In genomic region chr1:67561704-67562113, GRCh38 we compare ENCODE assay signal across 7 cellular contexts.
DNase-seq lines count a peak whose midpoint lies in the region; ATAC-seq, FAIRE-seq and TF ChIP-seq lines count a peak whose summit lies in the region.

No MANE protein-coding gene starts in this region.

- no peaks in the 10 kb centered on the region for H3K79me2 ChIP-seq in astrocyte (ENCODE audit: insufficient read depth, low read length)

- peak overlapping the region; percentile 8 for H3K4me2 ChIP-seq in astrocyte (ENCODE audit: low read length)

- no peaks in the 10 kb centered on the region for H3K9me3 Mint-ChIP-seq in astrocyte (ENCODE audit: unreplicated experiment)

- ATAC-seq in GM18499 (IDR thresholded peaks at IDR 0.05; ENCODE audit: insufficient read depth, unreplicated experiment) = peak; percentile 53
- peak; percentile 89 for ATAC-seq in HG02798 (IDR thresholded peaks at IDR 0.05; ENCODE audit: poor library complexity, unreplicated experiment)

- DNase-seq in NCI-H146 (lab: John Stamatoyannopoulos, UW) (peak; percentile 86), T-helper 2 cell (peak; percentile 29 to 78 (median 66)), astrocyte (ENCODE audit: low read depth) (peak; percentile 66), hippocampal formation (lab: John Stamatoyannopoulos, UW) (peak; percentile 6 to 23)

- peak; percentile 93 for TF ChIP-seq CTCF in astrocyte (IDR thresholded peaks at IDR 0.05; ENCODE audit: insufficient read depth, low read depth, low read length)

- H3K27ac Mint-ChIP-seq in astrocyte (ENCODE audit: unreplicated experiment) = no peak overlapping the region

- H4K20me1 ChIP-seq in astrocyte (ENCODE audit: insufficient read depth, low read length) = no peaks in the 10 kb centered on the region

- no peak overlapping the region for H3K4me3 ChIP-seq in astrocyte (ENCODE audit: insufficient read depth, low read depth, low read length)
- peak overlapping the region; percentile 1 to 51 (median 1) for H3K4me3 ChIP-seq in skeletal muscle tissue (ENCODE audit: low read length in 3 of 3)

- H3K4me1 Mint-ChIP-seq in astrocyte (ENCODE audit: low read depth, unreplicated experiment) = peaks cover 20% of the 10 kb centered on the region

- H3K9ac ChIP-seq in astrocyte (ENCODE audit: low read length) (no peak overlapping the region), skeletal muscle tissue (ENCODE audit: low read depth in 1 of 3, low read length in 3 of 3) (peak overlapping the region; percentile 40 to 72 (median 45))

- H3K36me3 Mint-ChIP-seq in astrocyte (ENCODE audit: low read depth, unreplicated experiment) = no peaks in the 10 kb centered on the region

- H3K4me1 ChIP-seq in astrocyte (ENCODE audit: insufficient read depth, low read length) (peaks cover 10% of the 10 kb centered on the region), skeletal muscle tissue (ENCODE audit: control insufficient read depth in 3 of 3, insufficient read depth in 3 of 3, low read length in 3 of 3) (peaks cover 39 to 51% (median 45%) of the 10 kb centered on the region in 3 donors)

- H3K27me3 ChIP-seq in astrocyte (ENCODE audit: insufficient read depth, low read length) = no peaks in the 10 kb centered on the region
- no peaks in the 10 kb centered on the region for H3K27me3 ChIP-seq in skeletal muscle tissue (ENCODE audit: control insufficient read depth in 3 of 3, insufficient read depth in 3 of 3, low read length in 3 of 3)

- H3K27ac ChIP-seq in astrocyte (ENCODE audit: low read depth, low read length) (no peak overlapping the region), skeletal muscle tissue (ENCODE audit: low read depth, low read length) (peak overlapping the region; percentile 89)

- no peaks in the 10 kb centered on the region for H3K9me3 ChIP-seq in astrocyte (ENCODE audit: insufficient read depth, low read depth, low read length)
- H3K9me3 ChIP-seq in skeletal muscle tissue (ENCODE audit: control insufficient read depth in 3 of 3, low read length in 3 of 3) = no peaks in the 10 kb centered on the region

- H3K4me3 Mint-ChIP-seq in astrocyte (ENCODE audit: unreplicated experiment) = peak overlapping the region; percentile 8

- no peak for FAIRE-seq in astrocyte (lab: Jason Lieb, UNC)

- H3K27me3 Mint-ChIP-seq in astrocyte (ENCODE audit: low read depth, unreplicated experiment) = no peaks in the 10 kb centered on the region

- no peak overlapping the region for H2AFZ ChIP-seq in astrocyte (ENCODE audit: low read depth, low read length)

- H3K36me3 ChIP-seq in astrocyte (ENCODE audit: insufficient read depth, low read length) (no peaks in the 10 kb centered on the region), skeletal muscle tissue (ENCODE audit: control insufficient read depth in 3 of 3, insufficient read depth in 3 of 3, low read length in 3 of 3) (no peaks in the 10 kb centered on the region)

Comparison
In these comparisons a context has a peak if more than half of its experiments do, and no peak if none do; other contexts are left out.
1. DNase-seq: peak in every context shown above with its lines; median percentile 86 in NCI-H146; 66 in T-helper 2 cell; 66 in astrocyte; 14 in hippocampal formation.